ENCODE assay signal across 18 cellular contexts in the genomic region with DNA sequence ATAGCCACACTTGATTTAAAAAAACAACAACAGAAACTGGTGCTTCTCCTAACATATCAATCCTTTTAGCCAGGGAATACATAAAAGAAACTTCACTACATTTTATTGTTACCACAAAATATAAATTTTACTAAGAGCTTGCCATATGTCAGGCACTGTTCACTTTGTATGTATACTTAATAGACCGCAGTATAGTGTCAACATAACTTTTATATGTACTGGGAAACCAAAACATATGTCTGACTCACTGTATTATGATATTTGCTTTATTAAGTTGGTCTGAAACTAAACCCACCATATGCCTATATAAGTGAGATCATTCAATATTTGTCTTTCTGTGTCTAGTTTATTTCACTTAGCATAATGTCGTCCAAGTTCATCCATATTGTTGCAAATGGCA.
A peak's percentile ranks its signal among the peaks of the same experiment; 100 is the strongest.
DNase-seq lines count a peak whose midpoint lies in the region; ATAC-seq, FAIRE-seq and TF ChIP-seq lines count a peak whose summit lies in the region.
"Had no signal": no experiment of that assay in that cellular context is flagged by ENCODE, and none has a peak within 500 bp of the region (broad histone marks: within the 10 kb centered on the region; RNA-seq: fewer than 3 reads in every experiment).

No MANE protein-coding gene starts in this region.

- ATAC-seq in GM21526 (IDR thresholded peaks at IDR 0.05; ENCODE audit: low FRiP score, unreplicated experiment) = no peak
- ATAC-seq: A549, GM12878, GM23338 had no signal

- CTCF ChIA-PET in HEK293 (lab: Yijun Ruan, JAX) = interaction anchor here (0.8 kb wide), 1 partner anchor 135 kb away, joined by 4 read pairs; no protein-coding TSS in a partner anchor

- FAIRE-seq in small intestine (lab: Jason Lieb, UNC) = no peak
- FAIRE-seq: A549, D721Med, GM12878, GM18507 had no signal

- H3K4me1 ChIP-seq in HEK293 (ENCODE audit: control insufficient read depth, insufficient read depth, low read length) = no peaks in the 10 kb centered on the region; the same call in 1 of the 2 replicates
- H3K4me1 ChIP-seq in small intestine (ENCODE audit: control insufficient read depth in 2 of 2, insufficient read depth in 1 of 2, low read depth in 1 of 2, low read length in 1 of 2) = no peaks in the 10 kb centered on the region
- no peaks in the 10 kb centered on the region for H3K4me1 ChIP-seq in vagina
- H3K4me1 ChIP-seq: A549, BE2C had no signal

- WGBS in small intestine, 3 donors = 78 to 81% (median 80%) methylated on average over 2 of the region's 2 CpGs

- H3K27me3 ChIP-seq in dorsolateral prefrontal cortex = no peaks in the 10 kb centered on the region
- H3K27me3 ChIP-seq in small intestine (ENCODE audit: control insufficient read depth in 2 of 2, insufficient read depth in 2 of 2, low read length in 2 of 2) = no peaks in the 10 kb centered on the region
- H3K27me3 ChIP-seq in vagina = no peaks in the 10 kb centered on the region

- DNase-seq in NCI-H1694 treated with DMSO at 0.1 percent for 48 hours (lab: John Stamatoyannopoulos, UW) = peak; percentile 65
- DNase-seq in dorsolateral prefrontal cortex = no peak
- peak; percentile 37 for DNase-seq in small intestine
- DNase-seq in vagina (ENCODE audit: extremely low spot score in 2 of 2) = no peak
- no peak for DNase-seq in HuH-7 (ENCODE audit: low spot score)
- DNase-seq: BE2C; CD4-positive, alpha-beta memory T cell; COR-L47; DMS79; H7 had no signal

- H3K36me3 ChIP-seq in HEK293 (ENCODE audit: control insufficient read depth in 2 of 2, insufficient read depth in 1 of 2, low read length in 2 of 2) (no peaks in the 10 kb centered on the region), small intestine (ENCODE audit: control insufficient read depth in 2 of 2, insufficient read depth in 2 of 2, low read length in 2 of 2) (no peaks in the 10 kb centered on the region), vagina (no peaks in the 10 kb centered on the region)
- H3K36me3 ChIP-seq: BE2C had no signal

- POLR2A ChIA-PET in HEK293 (lab: Yijun Ruan, JAX) = no interaction called here

- no peak overlapping the region for H3K27ac ChIP-seq in HEK293 (ENCODE audit: extremely low read depth, low read depth, low read length)
- peak overlapping the region in 31 of 59 donors; percentile 2 to 71 (median 44) for H3K27ac ChIP-seq in dorsolateral prefrontal cortex
- H3K27ac ChIP-seq in small intestine (ENCODE audit: low read depth in 1 of 2, low read length in 1 of 2) = no peak overlapping the region
- no peak overlapping the region for H3K27ac ChIP-seq in vagina
- H3K27ac ChIP-seq: A549, C4-2B had no signal

- TF ChIP-seq POLR2A in vagina (IDR thresholded peaks at IDR 0.05) = no peak

- H3K4me3 ChIP-seq in HEK293 (ENCODE audit: low read depth, low read length) (no peak overlapping the region), dorsolateral prefrontal cortex (no peak overlapping the region), small intestine (ENCODE audit: low read depth in 1 of 2, low read length in 2 of 2) (no peak overlapping the region), vagina (no peak overlapping the region)
- H3K4me3 ChIP-seq: A549, GM12878, GM23338 had no signal

- intact Hi-C loops in dorsolateral prefrontal cortex (cut with DNase I) = no loop called here
- intact Hi-C loops in vagina (cut with DNase I) = no loop called here

- no peak for TF ChIP-seq CTCF in HEK293 (tag by site-specific recombination; IDR thresholded peaks at IDR 0.05)
- TF ChIP-seq CTCF in dorsolateral prefrontal cortex (IDR thresholded peaks at IDR 0.05 in 54 of 56, conservative IDR thresholded peaks at IDR 0.05 in 2 of 56; ENCODE audit: low read depth in 1 of 56, partially characterized antibody in 56 of 56) = no peak
- no peak for TF ChIP-seq CTCF in vagina (IDR thresholded peaks at IDR 0.05)

- H3K9me3 ChIP-seq in HEK293 (ENCODE audit: control insufficient read depth, insufficient read depth, low read depth, low read length) (no peaks in the 10 kb centered on the region), small intestine (ENCODE audit: control insufficient read depth, low read depth) (no peaks in the 10 kb centered on the region), vagina (no peaks in the 10 kb centered on the region)
- H3K9me3 ChIP-seq: A549, BE2C had no signal

TF ChIP-seq in HEK293, 187 proteins besides CTCF, POLR2A, EP300 and RAD21:
- TF ChIP-seq ZNF350 (tag by site-specific recombination; IDR thresholded peaks at IDR 0.05) = 0 out of 2 replicates have a peak, but pooled peaks have one; percentile 41
- TF ChIP-seq, protein P1, sequence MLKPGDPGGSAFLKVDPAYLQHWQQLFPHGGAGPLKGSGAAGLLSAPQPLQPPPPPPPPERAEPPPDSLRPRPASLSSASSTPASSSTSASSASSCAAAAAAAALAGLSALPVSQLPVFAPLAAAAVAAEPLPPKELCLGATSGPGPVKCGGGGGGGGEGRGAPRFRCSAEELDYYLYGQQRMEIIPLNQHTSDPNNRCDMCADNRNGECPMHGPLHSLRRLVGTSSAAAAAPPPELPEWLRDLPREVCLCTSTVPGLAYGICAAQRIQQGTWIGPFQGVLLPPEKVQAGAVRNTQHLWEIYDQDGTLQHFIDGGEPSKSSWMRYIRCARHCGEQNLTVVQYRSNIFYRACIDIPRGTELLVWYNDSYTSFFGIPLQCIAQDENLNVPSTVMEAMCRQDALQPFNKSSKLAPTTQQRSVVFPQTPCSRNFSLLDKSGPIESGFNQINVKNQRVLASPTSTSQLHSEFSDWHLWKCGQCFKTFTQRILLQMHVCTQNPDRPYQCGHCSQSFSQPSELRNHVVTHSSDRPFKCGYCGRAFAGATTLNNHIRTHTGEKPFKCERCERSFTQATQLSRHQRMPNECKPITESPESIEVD (tag by site-specific recombination; IDR thresholded peaks at IDR 0.05) = peak; percentile 16; the same call in 1 of the 2 replicates
- peak; percentile 55; the same call in 1 of the 2 replicates for TF ChIP-seq FEZF1 (tag by site-specific recombination; IDR thresholded peaks at IDR 0.05)
- no peak for TF ChIP-seq ZNF16 (tag by site-specific recombination; IDR thresholded peaks at IDR 0.05; ENCODE audit: low read depth)
- TF ChIP-seq ZEB2 (tag by site-specific recombination; IDR thresholded peaks at IDR 0.05) = 0 out of 2 replicates have a peak, but pooled peaks have one; percentile 31

Comparison
In these comparisons a context has a peak if more than half of its experiments do, and no peak if none do; other contexts are left out.
1. H3K27ac ChIP-seq: peak in dorsolateral prefrontal cortex (31 of 59); none in HEK293 (single experiment), small intestine (0 of 2) and vagina (single experiment).
2. DNase-seq: peak in NCI-H1694 treated with DMSO at 0.1 percent for 48 hours (single experiment) and small intestine (single experiment); none in dorsolateral prefrontal cortex (0 of 10), vagina (0 of 2) and HuH-7 (single experiment).